10 cellular contexts compared by ENCODE assay signal in the genomic region with DNA sequence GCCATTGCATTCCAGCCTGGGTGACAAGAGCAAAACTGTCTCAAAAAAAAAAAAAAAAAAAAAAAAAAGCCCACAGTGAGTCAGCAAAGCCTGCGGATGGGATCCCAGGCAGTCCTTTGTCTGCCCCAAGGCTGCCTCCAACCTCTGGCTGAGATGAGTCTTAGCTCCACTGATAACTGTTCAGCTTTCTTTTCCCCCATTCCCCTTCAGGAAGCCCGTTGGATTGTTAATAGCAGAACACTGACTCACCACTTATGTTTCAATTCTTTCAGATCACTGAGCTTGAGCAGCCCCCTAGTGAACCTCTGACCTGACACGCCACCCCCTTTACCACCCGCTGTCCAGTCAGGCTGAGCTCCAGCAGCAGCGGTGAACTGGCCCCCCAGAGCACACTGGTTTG. TPM values are rescaled to one million over a fixed set of nuclear protein-coding genes. Genes with fewer than 3 reads are reported as not detected.
DNase-seq lines count a peak whose midpoint lies in the region; ATAC-seq and TF ChIP-seq lines count a peak whose summit lies in the region.
"Had no signal": no experiment of that assay in that cellular context is flagged by ENCODE, and none has a peak within 500 bp of the region (broad histone marks: within the 10 kb centered on the region; RNA-seq: fewer than 3 reads in every experiment).

No MANE protein-coding gene starts in this region.

- TF ChIP-seq CTCF in VCaP (conservative IDR thresholded peaks at IDR 0.05): no peak

- ATAC-seq in GM18870 (IDR thresholded peaks at IDR 0.05; ENCODE audit: unreplicated experiment) (no peak), left cardiac atrium (no peak)
- ATAC-seq: CD8-positive, alpha-beta T cell had no signal

- intact Hi-C loops in left cardiac atrium (cut with DNase I): loop anchor here in 1 of 2 donors (5.0 kb wide), 1 partner anchor 37 kb away; no protein-coding TSS in a partner anchor

- DNase-seq in AG08395 (ENCODE audit: low spot score) (peak; percentile 89), HS-27A (ENCODE audit: low read depth) (peak; percentile 69), islet precursor cell (peak; percentile 93), DMS153 (lab: John Stamatoyannopoulos, UW) (no peak), left cardiac atrium (no peak)
- no peak for DNase-seq in activated effector memory CD4-positive, alpha-beta T cell treated with Interleukin-2 at 50 U/mL for 16 hours
- DNase-seq: CD8-positive, alpha-beta T cell; NCI-H446 treated with DMSO at 0.1 percent for 48 hours had no signal

- peak overlapping the region; percentile 51; the same call in 1 of the 2 replicates for H3K27ac ChIP-seq in VCaP

RNA-seq across cellular contexts. Expression of a gene that starts 57.5 kb away (rescaled TPM):
- 10 to 100 TPM; 16.1 to 27.2 TPM for total RNA-seq in left cardiac atrium
- total RNA-seq: CD8-positive, alpha-beta T cell had no signal

Comparison
In these comparisons a context has a peak if more than half of its experiments do, and no peak if none do; other contexts are left out.
1. DNase-seq: peak in AG08395 (single experiment), HS-27A (single experiment) and islet precursor cell (single experiment); none in DMS153 (single experiment), activated effector memory CD4-positive, alpha-beta T cell treated with Interleukin-2 at 50 U/mL for 16 hours (single experiment) and left cardiac atrium (single experiment).